Comparison of ENCODE assay signal across 9 cellular contexts in genomic region chr21:29854795-29855194, GRCh38.
"Had no signal": no experiment of that assay in that cellular context is flagged by ENCODE, and none has a peak within 500 bp of the region (broad histone marks: within the 10 kb centered on the region; RNA-seq: fewer than 3 reads in every experiment).

No MANE protein-coding gene starts in this region.

- H3K4me3 Mint-ChIP-seq: GM23338, H9 had no signal

- H3K4me2 ChIP-seq: GM23338 had no signal

- DNase-seq: H9, HCEC 1CT, IMR-90, KG1 had no signal

- ATAC-seq: GM23338, K562 had no signal

- H2AFZ ChIP-seq: GM23338 had no signal

- H3K4me3 ChIP-seq: GM23338, K562 had no signal

- H3K9me3 Mint-ChIP-seq: GM23338, H9 had no signal

- FAIRE-seq: H1, H54, K562 had no signal

- H3K27ac ChIP-seq: HL-60 had no signal

- H3K27ac Mint-ChIP-seq: GM23338, H9 had no signal
